In the genomic region with DNA sequence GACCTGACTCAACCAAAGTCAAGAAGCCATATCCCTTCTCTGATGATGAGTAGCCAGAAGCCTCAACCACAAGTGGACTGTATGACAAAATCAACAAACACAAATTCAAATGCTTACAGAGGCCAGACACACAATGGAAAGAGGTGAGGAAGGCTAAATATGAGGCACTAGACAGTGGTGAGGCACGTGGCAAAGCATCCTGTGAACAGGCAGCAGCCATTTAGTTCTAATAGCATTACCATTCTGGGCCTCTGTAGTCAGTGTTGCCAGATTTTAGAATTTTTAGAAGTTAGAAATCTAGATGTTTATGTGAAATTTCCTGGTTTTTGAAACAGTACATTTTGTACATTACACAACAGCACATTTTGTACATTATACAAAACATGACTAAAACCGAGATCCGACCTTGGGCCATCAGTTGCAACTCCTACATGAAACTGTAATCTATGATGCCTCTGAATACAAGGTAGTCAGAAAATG, we compare ENCODE assay signal across 17 cellular contexts.
DNase-seq lines count a peak whose midpoint lies in the region; ATAC-seq, FAIRE-seq and TF ChIP-seq lines count a peak whose summit lies in the region.
"Had no signal": no experiment of that assay in that cellular context is flagged by ENCODE, and none has a peak within 500 bp of the region (broad histone marks: within the 10 kb centered on the region; RNA-seq: fewer than 3 reads in every experiment).

No MANE protein-coding gene starts in this region.

- no peaks in the 10 kb centered on the region for H3K36me3 ChIP-seq in pancreas
- H3K36me3 ChIP-seq: left lung had no signal

- H3K27me3 ChIP-seq in pancreas: no peaks in the 10 kb centered on the region
- H3K27me3 ChIP-seq: left lung had no signal

- 54 to 68% methylated on average over 3 of the region's 3 CpGs for WGBS in pancreas, 2 donors

- no peak for FAIRE-seq in pancreas (lab: Jason Lieb, UNC)

- H3K4me3 ChIP-seq in pancreas: no peak overlapping the region
- H3K4me3 ChIP-seq: GM23248, left lung had no signal

- CTCF ChIA-PET in GM10248 (lab: Yijun Ruan, JAX): interaction anchor here (1.4 kb wide), 2 partner anchors 10 to 610 kb away, joined by 4 read pairs; no protein-coding TSS in a partner anchor

- H3K9me3 ChIP-seq in pancreas: no peaks in the 10 kb centered on the region
- H3K9me3 ChIP-seq: left lung had no signal

- ATAC-seq in activated CD4-positive, CD25-positive, alpha-beta regulatory T cell treated with anti-CD3 and anti-CD28 coated beads, Interleukin-2, amount 50 U/mL, for 24 hours: peak; percentile 29 to 39
- ATAC-seq in GM21529 (IDR thresholded peaks at IDR 0.05; ENCODE audit: unreplicated experiment) (peak; percentile 45), pancreas (no peak), GM19467 (IDR thresholded peaks at IDR 0.05; ENCODE audit: unreplicated experiment) (no peak)

- no peak for DNase-seq in activated CD4-positive, CD25-positive, alpha-beta regulatory T cell (lab: John Stamatoyannopoulos, UW)
- peak; percentile 96 for DNase-seq in amniotic epithelial cell (ENCODE audit: low read depth)
- DNase-seq in pancreas: no peak
- no peak for DNase-seq in GM10248 (ENCODE audit: extremely low spot score)
- no peak for DNase-seq in HT-29 (ENCODE audit: low spot score)
- DNase-seq: aorta, head of caudate nucleus, left lung, NCI-H1092, NCI-H510A treated with DMSO at 0.1 percent for 48 hours, nephron progenitor cell, Right ventricle myocardium superior, T-helper 9 cell had no signal

- H3K4me1 ChIP-seq in pancreas: peaks cover 24 to 50% (median 39%) of the 10 kb centered on the region in 3 donors

- TF ChIP-seq CTCF in pancreas (IDR thresholded peaks at IDR 0.05): no peak
- no peak for TF ChIP-seq CTCF in GM10248 (IDR thresholded peaks at IDR 0.05; ENCODE audit: control extremely low read depth, extremely low read depth, low read depth, missing control alignments)

- intact Hi-C loops in pancreas (cut with DNase I): no loop called here

- peak overlapping the region; percentile 75 to 84 (median 80) for H3K27ac ChIP-seq in pancreas
- H3K27ac ChIP-seq: GM23248 had no signal

- POLR2A ChIA-PET in GM10248 (lab: Yijun Ruan, JAX): no interaction called here

Comparison
In these comparisons a context has a peak if more than half of its experiments do, and no peak if none do; other contexts are left out.
1. ATAC-seq: peak in activated CD4-positive, CD25-positive, alpha-beta regulatory T cell treated with anti-CD3 and anti-CD28 coated beads, Interleukin-2, amount 50 U/mL, for 24 hours (2 of 2) and GM21529 (single experiment); none in pancreas (0 of 4) and GM19467 (single experiment).